ENCODE assay signal across 8 cellular contexts in genomic region chr20:20860078-20860806, GRCh38.
DNase-seq lines count a peak whose midpoint lies in the region; ATAC-seq and TF ChIP-seq lines count a peak whose summit lies in the region.

No MANE protein-coding gene starts in this region.

- peaks cover 0 to 22% (median 4%) of the 10 kb centered on the region in 3 donors for H3K27me3 ChIP-seq in sigmoid colon

- H3K36me3 ChIP-seq in sigmoid colon: no peaks in the 10 kb centered on the region

- no peak for TF ChIP-seq POLR2A in sigmoid colon (IDR thresholded peaks at IDR 0.05)

- 16 to 23% methylated on average over 8 of the region's 8 CpGs for WGBS in sigmoid colon, 2 donors

- peaks cover 4% of the 10 kb centered on the region for H3K27me3 Mint-ChIP-seq in T-helper 2 cell treated with Interferon-gamma antibody and Interleukin-4, amounts not matched to agents 5 μg/mL and 100 μg/mL, for 36 hours (ENCODE audit: low read depth)

- no peaks in the 10 kb centered on the region for H3K36me3 Mint-ChIP-seq in T-helper 2 cell treated with Interferon-gamma antibody and Interleukin-4, amounts not matched to agents 5 μg/mL and 100 μg/mL, for 36 hours (ENCODE audit: low read depth)

- H3K4me1 ChIP-seq in sigmoid colon: no peaks in the 10 kb centered on the region

- no peak overlapping the region for H3K27ac Mint-ChIP-seq in T-helper 2 cell treated with Interferon-gamma antibody and Interleukin-4, amounts not matched to agents 5 μg/mL and 100 μg/mL, for 36 hours

- H3K4me3 Mint-ChIP-seq in T-helper 2 cell treated with Interferon-gamma antibody and Interleukin-4, amounts not matched to agents 5 μg/mL and 100 μg/mL, for 36 hours: no peak overlapping the region

- DNase-seq in NCI-H2029 (lab: John Stamatoyannopoulos, UW): peak; percentile 82
- peak; percentile 68 for DNase-seq in T-helper 2 cell treated with Interferon-gamma antibody and Interleukin-4, amounts not matched to agents 5 μg/mL and 100 μg/mL, for 36 hours (ENCODE audit: low spot score)
- DNase-seq in anterior cingulate cortex (lab: John Stamatoyannopoulos, UW): peak in 56 of 58 donors; percentile 20 to 98 (median 77)
- DNase-seq in hepatic stellate cell (ENCODE audit: low spot score): peak; percentile 67
- peak; percentile 88 for DNase-seq in sigmoid colon

- TF ChIP-seq EP300 in sigmoid colon (IDR thresholded peaks at IDR 0.05): no peak

- no peaks in the 10 kb centered on the region for H3K9me3 ChIP-seq in sigmoid colon

- H3K4me1 Mint-ChIP-seq in T-helper 2 cell treated with Interferon-gamma antibody and Interleukin-4, amounts not matched to agents 5 μg/mL and 100 μg/mL, for 36 hours (ENCODE audit: low read depth): no peaks in the 10 kb centered on the region

- intact Hi-C loops in sigmoid colon (cut with DNase I): loop anchor here (1.0 to 10.0 kb wide), 4 partner anchors 265 to 712 kb away; partner anchors contain the start of gene KIZ

- no peak overlapping the region for H3K4me3 ChIP-seq in sigmoid colon

- H3K9me3 Mint-ChIP-seq in T-helper 2 cell treated with Interferon-gamma antibody and Interleukin-4, amounts not matched to agents 5 μg/mL and 100 μg/mL, for 36 hours: no peaks in the 10 kb centered on the region

- no peak overlapping the region for H3K27ac ChIP-seq in sigmoid colon

- TF ChIP-seq CTCF in GM12874 (IDR thresholded peaks at IDR 0.05; ENCODE audit: insufficient read depth, low read depth, low read length) (peak; percentile 90), sigmoid colon (IDR thresholded peaks at IDR 0.05) (peak; percentile 77 to 92 (median 86))

- ATAC-seq in HG02852 (IDR thresholded peaks at IDR 0.05; ENCODE audit: unreplicated experiment): peak; percentile 79
- no peak for ATAC-seq in GM21423 (IDR thresholded peaks at IDR 0.05; ENCODE audit: unreplicated experiment)
